ENCODE assay signal across 18 cellular contexts in the genomic region with DNA sequence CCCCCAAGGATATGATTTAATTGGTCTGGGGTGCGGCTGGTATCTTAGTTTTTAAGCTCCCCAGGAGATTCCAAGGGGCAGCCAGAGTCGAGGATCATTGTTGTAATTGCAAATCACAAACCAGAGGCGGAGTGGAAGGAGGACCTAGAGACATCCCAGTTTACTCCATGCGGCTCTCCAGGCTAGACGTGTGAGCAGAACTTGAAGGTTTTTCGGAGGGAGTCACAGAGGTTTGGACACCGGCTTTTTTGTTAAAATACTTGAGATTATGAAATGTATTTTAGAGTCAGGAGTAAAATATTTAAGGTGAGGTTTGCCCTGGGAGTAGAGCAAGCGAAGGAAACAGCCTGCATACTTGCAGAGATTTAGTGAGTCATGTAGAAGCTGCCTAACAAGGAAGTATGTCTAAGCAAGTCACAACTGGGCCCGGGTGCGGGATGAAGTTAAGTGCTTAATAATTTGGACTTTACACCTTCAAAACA. TPM values are rescaled to one million over a fixed set of nuclear protein-coding genes. Genes with fewer than 3 reads are reported as not detected.
DNase-seq lines count a peak whose midpoint lies in the region; ATAC-seq, FAIRE-seq and TF ChIP-seq lines count a peak whose summit lies in the region.
"Had no signal": no experiment of that assay in that cellular context is flagged by ENCODE, and none has a peak within 500 bp of the region (broad histone marks: within the 10 kb centered on the region; RNA-seq: fewer than 3 reads in every experiment).

No MANE protein-coding gene starts in this region.

- H3K4me2 ChIP-seq in GM23248 (ENCODE audit: unreplicated experiment): peak overlapping the region; percentile 29

- in situ Hi-C loops in GM23248 (cut with MboI): loop anchor here (5.0 to 25.0 kb wide), 3 partner anchors 163 to 801 kb away; no protein-coding TSS in a partner anchor

- TF ChIP-seq CTCF in fibroblast of pulmonary artery (IDR thresholded peaks at IDR 0.05; ENCODE audit: low read length, missing control alignments) (no peak), progenitor cell of endocrine pancreas (IDR thresholded peaks at IDR 0.05; ENCODE audit: unreplicated experiment) (no peak)

- no peak overlapping the region for H3K27ac Mint-ChIP-seq in progenitor cell of endocrine pancreas
- H3K27ac Mint-ChIP-seq in stimulated activated naive CD8-positive, alpha-beta T cell treated with anti-CD3 and anti-CD28 coated beads, Interleukin-15, amount 100 ng/mL, for 72 hours: no peak overlapping the region
- H3K27ac Mint-ChIP-seq: activated naive CD8-positive, alpha-beta T cell treated with anti-CD3 and anti-CD28 coated beads, Interleukin-2, amount 50 U/mL, for 24 hours had no signal

- no peaks in the 10 kb centered on the region for H3K9me2 ChIP-seq in GM23248 (ENCODE audit: insufficient read depth)

- no peaks in the 10 kb centered on the region for H3K27me3 ChIP-seq in GM23248 (replicated peaks; ENCODE audit: insufficient read depth)
- no peaks in the 10 kb centered on the region for H3K27me3 ChIP-seq in small intestine (ENCODE audit: control insufficient read depth in 2 of 2, insufficient read depth in 2 of 2, low read length in 2 of 2)
- H3K27me3 ChIP-seq: esophagus muscularis mucosa had no signal

- no peak overlapping the region for H3K4me3 Mint-ChIP-seq in progenitor cell of endocrine pancreas (ENCODE audit: low read depth)
- no peak overlapping the region for H3K4me3 Mint-ChIP-seq in stimulated activated naive CD8-positive, alpha-beta T cell treated with anti-CD3 and anti-CD28 coated beads, Interleukin-15, amount 100 ng/mL, for 72 hours
- H3K4me3 Mint-ChIP-seq: activated naive CD8-positive, alpha-beta T cell treated with anti-CD3 and anti-CD28 coated beads, Interleukin-2, amount 50 U/mL, for 24 hours; T-cell had no signal

- H3K36me3 ChIP-seq in GM23248 (ENCODE audit: low read depth): no peaks in the 10 kb centered on the region
- no peaks in the 10 kb centered on the region for H3K36me3 ChIP-seq in small intestine (ENCODE audit: control insufficient read depth in 2 of 2, insufficient read depth in 2 of 2, low read length in 2 of 2)

- H3K79me2 ChIP-seq in GM23248 (ENCODE audit: insufficient read depth): no peaks in the 10 kb centered on the region
- H3K79me2 ChIP-seq: parathyroid adenoma had no signal

- H3K4me3 ChIP-seq in GM23248 (no peak overlapping the region), fibroblast of pulmonary artery (replicated peaks; ENCODE audit: low read depth, low read length) (no peak overlapping the region), small intestine (ENCODE audit: low read depth in 1 of 2, low read length in 2 of 2) (no peak overlapping the region)
- H3K4me3 ChIP-seq: esophagus muscularis mucosa had no signal

- H3K27ac ChIP-seq in GM23248 (no peak overlapping the region), small intestine (ENCODE audit: low read depth in 1 of 2, low read length in 1 of 2) (peak overlapping the region; percentile 1 to 68)
- H3K27ac ChIP-seq: esophagus muscularis mucosa, parathyroid adenoma had no signal

- no peaks in the 10 kb centered on the region for H3K9me3 ChIP-seq in GM23248 (ENCODE audit: low read depth)
- H3K9me3 ChIP-seq in small intestine (ENCODE audit: control insufficient read depth, low read depth): no peaks in the 10 kb centered on the region
- H3K9me3 ChIP-seq: esophagus muscularis mucosa had no signal

- peaks cover 10% of the 10 kb centered on the region; the same call in 1 of the 2 replicates for H3F3A ChIP-seq in GM23248 (ENCODE audit: insufficient read depth)

- H3K9ac ChIP-seq in GM23248: no peak overlapping the region
- H3K9ac ChIP-seq: parathyroid adenoma had no signal

- H3K36me3 Mint-ChIP-seq in progenitor cell of endocrine pancreas (ENCODE audit: insufficient read depth): peaks cover 18% of the 10 kb centered on the region
- H3K36me3 Mint-ChIP-seq: T-cell had no signal

- H2AFZ ChIP-seq in GM23248: 0 out of 2 replicates have a peak overlapping the region, but pooled peaks have one; percentile 29
- H2AFZ ChIP-seq: parathyroid adenoma had no signal

- no peaks in the 10 kb centered on the region for H3K9me3 Mint-ChIP-seq in progenitor cell of endocrine pancreas (ENCODE audit: low read depth)
- peaks cover 0 to 5% of the 10 kb centered on the region in 2 donors for H3K9me3 Mint-ChIP-seq in stimulated activated naive CD8-positive, alpha-beta T cell treated with anti-CD3 and anti-CD28 coated beads, Interleukin-15, amount 100 ng/mL, for 72 hours
- H3K9me3 Mint-ChIP-seq: activated naive CD8-positive, alpha-beta T cell treated with anti-CD3 and anti-CD28 coated beads, Interleukin-2, amount 50 U/mL, for 24 hours; T-cell had no signal

- no peak for FAIRE-seq in small intestine (lab: Jason Lieb, UNC)
- FAIRE-seq: GM18507, kidney had no signal

- H3K4me1 Mint-ChIP-seq in progenitor cell of endocrine pancreas (ENCODE audit: low read depth): no peaks in the 10 kb centered on the region
- H3K4me1 Mint-ChIP-seq in stimulated activated naive CD8-positive, alpha-beta T cell treated with anti-CD3 and anti-CD28 coated beads, Interleukin-15, amount 100 ng/mL, for 72 hours: peaks cover 22% of the 10 kb centered on the region

- H4K20me1 ChIP-seq in GM23248 (ENCODE audit: insufficient read depth): no peaks in the 10 kb centered on the region

- ATAC-seq in GM21576 (IDR thresholded peaks at IDR 0.05; ENCODE audit: unreplicated experiment): no peak
- ATAC-seq in stimulated activated naive CD8-positive, alpha-beta T cell treated with anti-CD3 and anti-CD28 coated beads, Interleukin-15, amount 100 ng/mL, for 72 hours: no peak
- ATAC-seq: activated naive CD8-positive, alpha-beta T cell treated with anti-CD3 and anti-CD28 coated beads, Interleukin-2, amount 50 U/mL, for 24 hours; T-cell had no signal

- 48% methylated on average over 10 of the region's 10 CpGs for WGBS in GM23248 (ENCODE audit: low coverage in 1 of 2, low lambda C conversion rate in 2 of 2, missing lambda C conversion rate in 2 of 2), 2 experiments
- WGBS in small intestine, 3 donors: 23 to 61% (median 43%) methylated on average over 10 of the region's 10 CpGs

- H3K4me1 ChIP-seq in GM23248 (ENCODE audit: insufficient read depth) (peaks cover 10% of the 10 kb centered on the region), small intestine (ENCODE audit: control insufficient read depth in 2 of 2, insufficient read depth in 1 of 2, low read depth in 1 of 2, low read length in 1 of 2) (peaks cover 0 to 2% of the 10 kb centered on the region in 2 donors)
- H3K4me1 ChIP-seq: parathyroid adenoma had no signal

- DNase-seq in GM23248: peak; percentile 77
- peak; percentile 45 for DNase-seq in RKO (ENCODE audit: low spot score)
- DNase-seq in fibroblast of pulmonary artery (ENCODE audit: low read depth): peak; percentile 59
- DNase-seq in small intestine: peak; percentile 92
- DNase-seq in OCI-M2 (lab: John Stamatoyannopoulos, UW; ENCODE audit: unreplicated experiment): no peak
- DNase-seq in progenitor cell of endocrine pancreas (ENCODE audit: low spot score, unreplicated experiment): no peak
- DNase-seq in stimulated activated naive CD8-positive, alpha-beta T cell treated with anti-CD3 and anti-CD28 coated beads, Interleukin-15, amount 100 ng/mL, for 72 hours: no peak
- DNase-seq: activated CD8-positive, alpha-beta memory T cell treated with anti-CD3 and anti-CD28 coated beads for 24 hours; activated naive CD8-positive, alpha-beta T cell treated with anti-CD3 and anti-CD28 coated beads, Interleukin-2, amount 50 U/mL, for 24 hours; DMS153; kidney; NCI-H526 treated with DMSO at 0.1 percent for 48 hours; stimulated activated CD4-positive, alpha-beta T cell treated with anti-CD3 and anti-CD28 coated beads, Interleukin-4, amount 100 ng/mL, for 24 hours; T-cell had no signal

- no peaks in the 10 kb centered on the region for H3K27me3 Mint-ChIP-seq in progenitor cell of endocrine pancreas
- H3K27me3 Mint-ChIP-seq in stimulated activated naive CD8-positive, alpha-beta T cell treated with anti-CD3 and anti-CD28 coated beads, Interleukin-15, amount 100 ng/mL, for 72 hours: no peaks in the 10 kb centered on the region
- H3K27me3 Mint-ChIP-seq: activated naive CD8-positive, alpha-beta T cell treated with anti-CD3 and anti-CD28 coated beads, Interleukin-2, amount 50 U/mL, for 24 hours; T-cell had no signal

RNA-seq across cellular contexts. Expression of a gene that starts 39.5 kb away (rescaled TPM):
- total RNA-seq in GM23248 (2014; rRNA removed; shearing (Covaris generic)): 96.8 and 125 TPM in 2 replicates
- polyA plus RNA-seq in GM23248 (2016; fragmentation: Nextera tagmentation; extraction: Ambion mirVana) (117 and 118 TPM in 2 replicates), small intestine (10 to 100 TPM; 18.6 to 59.7 (median 26.7) TPM)
- total RNA-seq in progenitor cell of endocrine pancreas: 64.2 and 65.5 TPM in 2 replicates

Comparison
In these comparisons a context has a peak if more than half of its experiments do, and no peak if none do; other contexts are left out.
1. DNase-seq: peak in GM23248 (single experiment), RKO (single experiment), fibroblast of pulmonary artery (single experiment) and small intestine (single experiment); none in OCI-M2 (single experiment), progenitor cell of endocrine pancreas (single experiment) and stimulated activated naive CD8-positive, alpha-beta T cell treated with anti-CD3 and anti-CD28 coated beads, Interleukin-15, amount 100 ng/mL, for 72 hours (0 of 2).